Comparison of ENCODE assay signal across 3 cellular contexts in the genomic region with DNA sequence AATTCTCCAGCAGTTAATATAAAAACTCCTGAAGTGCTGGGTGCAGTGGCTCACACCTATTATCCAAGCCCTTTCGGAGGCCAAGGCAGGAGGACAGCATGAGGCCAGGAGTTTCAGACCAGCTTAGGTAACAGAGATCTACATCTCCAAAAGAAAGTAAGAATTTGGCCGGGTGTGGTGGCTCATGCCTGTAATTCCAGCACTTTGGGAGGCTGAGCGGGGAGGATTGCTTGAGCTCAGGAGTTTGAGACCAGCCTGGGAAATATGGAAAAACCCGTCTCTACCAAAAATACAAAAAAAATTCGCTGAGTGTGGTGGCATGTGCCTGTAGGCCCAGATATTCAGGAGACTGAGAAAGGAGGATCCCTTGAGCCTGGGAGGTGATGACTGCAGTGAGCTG.
"Had no signal": no experiment of that assay in that cellular context is flagged by ENCODE, and none has a peak within 500 bp of the region (broad histone marks: within the 10 kb centered on the region; RNA-seq: fewer than 3 reads in every experiment).

No MANE protein-coding gene starts in this region.

- H3K4me3 ChIP-seq: GM12878 had no signal

- DNase-seq: GDM1, GF-D8 had no signal
